Comparison of ENCODE assay signal across 15 cellular contexts in the genomic region with DNA sequence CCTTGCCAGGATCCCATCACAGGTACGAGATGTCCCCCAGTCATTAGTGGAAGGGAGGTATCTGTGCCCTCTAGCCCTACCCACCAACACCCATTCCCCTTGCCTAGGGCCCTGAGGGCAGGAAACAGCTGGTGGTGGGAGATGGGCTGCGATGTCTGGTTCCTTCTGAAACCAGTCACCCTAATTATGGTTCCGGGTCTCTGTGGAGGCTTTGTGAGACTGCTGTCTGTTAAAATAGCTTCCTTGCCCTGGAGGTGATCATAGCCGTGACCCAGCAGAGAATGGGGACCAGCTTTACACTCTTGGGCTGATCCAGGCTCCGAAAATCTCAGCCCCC. TPM values are rescaled to one million over a fixed set of nuclear protein-coding genes. Genes with fewer than 3 reads are reported as not detected.
DNase-seq lines count a peak whose midpoint lies in the region; ATAC-seq and TF ChIP-seq lines count a peak whose summit lies in the region.
"Had no signal": no experiment of that assay in that cellular context is flagged by ENCODE, and none has a peak within 500 bp of the region (broad histone marks: within the 10 kb centered on the region; RNA-seq: fewer than 3 reads in every experiment).

No MANE protein-coding gene starts in this region.

- no peak for TF ChIP-seq EP300 in esophagus muscularis mucosa (IDR thresholded peaks at IDR 0.05)

- no peak for DNase-seq in DND-41
- DNase-seq in MV-4-11 (lab: John Stamatoyannopoulos, UW): peak; percentile 68
- no peak for DNase-seq in esophagus muscularis mucosa (ENCODE audit: extremely low spot score)
- DNase-seq in NCI-H128 (lab: John Stamatoyannopoulos, UW; ENCODE audit: unreplicated experiment): no peak
- DNase-seq in activated CD4-positive, CD25-positive, alpha-beta regulatory T cell treated with anti-CD3 and anti-CD28 coated beads, Interleukin-2, amount 50 U/mL, for 72 hours: no peak
- DNase-seq in NCI-H2171 (lab: John Stamatoyannopoulos, UW): no peak
- DNase-seq: activated CD8-positive, alpha-beta memory T cell treated with anti-CD3 and anti-CD28 coated beads for 24 hours; activated naive CD4-positive, alpha-beta T cell treated with anti-CD3 and anti-CD28 coated beads for 36 hours; effector CD8-positive, alpha-beta T cell; posterior cingulate gyrus; stimulated activated CD4-positive, alpha-beta T cell treated with anti-CD3 and anti-CD28 coated beads, Interleukin-15, amount 100 ng/mL, for 24 hours; testis had no signal

- H3K36me3 ChIP-seq in DND-41 (ENCODE audit: insufficient read depth, low read length) (peaks cover 43% of the 10 kb centered on the region), esophagus muscularis mucosa (peaks cover 0 to 41% (median 23%) of the 10 kb centered on the region in 4 donors)

- H3K9me3 ChIP-seq in DND-41 (ENCODE audit: insufficient read depth, low read length, severe bottlenecking): no peaks in the 10 kb centered on the region
- H3K9me3 ChIP-seq in esophagus muscularis mucosa: no peaks in the 10 kb centered on the region
- H3K9me3 ChIP-seq: testis had no signal

- no peak overlapping the region for H3K9ac ChIP-seq in DND-41 (ENCODE audit: low read depth, low read length)

- no peak for ATAC-seq in DND-41 (ENCODE audit: insufficient read depth, low read depth)
- no peak for ATAC-seq in GM18519 (IDR thresholded peaks at IDR 0.05; ENCODE audit: low FRiP score, unreplicated experiment)

- no peaks in the 10 kb centered on the region for H4K20me1 ChIP-seq in DND-41 (ENCODE audit: insufficient read depth, low read length)

- H3K4me2 ChIP-seq in DND-41 (ENCODE audit: insufficient read depth, low read length): no peak overlapping the region

- no peak overlapping the region for H3K4me3 ChIP-seq in DND-41 (ENCODE audit: low read depth in 1 of 2, low read length in 2 of 2)
- H3K4me3 ChIP-seq in esophagus muscularis mucosa: no peak overlapping the region
- no peak overlapping the region for H3K4me3 ChIP-seq in skin epidermis
- H3K4me3 ChIP-seq: testis had no signal

- H3K4me1 ChIP-seq in DND-41 (ENCODE audit: insufficient read depth, low read length) (peaks cover 12% of the 10 kb centered on the region), esophagus muscularis mucosa (peaks cover 14 to 25% (median 21%) of the 10 kb centered on the region in 4 donors)

- H3K27ac ChIP-seq in DND-41 (ENCODE audit: low read length) (0 out of 2 replicates have a peak overlapping the region, but pooled peaks have one; percentile 6), esophagus muscularis mucosa (replicated peaks in 1 of 4) (peak overlapping the region; percentile 1 to 78 (median 40)), skin epidermis (peak overlapping the region in 20 of 21 experiments; percentile 11 to 88 (median 63))

- intact Hi-C loops in esophagus muscularis mucosa (cut with DNase I): no loop called here

- no peak overlapping the region for H2AFZ ChIP-seq in DND-41 (ENCODE audit: low read depth, low read length)

- TF ChIP-seq POLR2A in esophagus muscularis mucosa (IDR thresholded peaks at IDR 0.05; ENCODE audit: low read depth): no peak

- peaks cover 43% of the 10 kb centered on the region for H3K79me2 ChIP-seq in DND-41 (ENCODE audit: insufficient read depth, low read length)

- WGBS in esophagus muscularis mucosa: 90% methylated on average over 5 of the region's 5 CpGs

- no peak for TF ChIP-seq CTCF in DND-41 (IDR thresholded peaks at IDR 0.05; ENCODE audit: borderline replicate concordance, extremely low read depth, low read length, poor library complexity, severe bottlenecking)
- no peak for TF ChIP-seq CTCF in esophagus muscularis mucosa (IDR thresholded peaks at IDR 0.05)

- H3K27me3 ChIP-seq in DND-41 (ENCODE audit: insufficient read depth, low read length, poor library complexity) (no peaks in the 10 kb centered on the region), esophagus muscularis mucosa (no peaks in the 10 kb centered on the region)
- H3K27me3 ChIP-seq: testis had no signal

RNA-seq across cellular contexts. Expression of a gene that starts 5.5 kb away (rescaled TPM):
- 10 to 100 TPM; 22.1 to 29.1 (median 26.2) TPM for total RNA-seq in esophagus muscularis mucosa

RNA-seq across cellular contexts. Expression of a gene that starts 6.9 kb away (rescaled TPM):
- total RNA-seq in esophagus muscularis mucosa: 10 to 100 TPM; 73.6 to 84.0 (median 78.4) TPM

RNA-seq across cellular contexts. Expression of a gene that starts 15.5 kb away (rescaled TPM):
- total RNA-seq in esophagus muscularis mucosa: 10 to 100 TPM in 2 of 4 donors, 1 to 10 TPM in 2; 5.5 to 11.5 (median 10.4) TPM

RNA-seq across cellular contexts. Expression of a gene that starts 17.2 kb away (rescaled TPM):
- total RNA-seq in esophagus muscularis mucosa: 1 to 10 TPM in 2 of 4 donors, under 1 TPM in 2; 0.83 to 5.2 (median 1.3) TPM
- total RNA-seq: mononuclear cell had no signal

RNA-seq across cellular contexts. Expression of a gene that starts 28.9 kb away (rescaled TPM):
- total RNA-seq in esophagus muscularis mucosa: 1,000 to 10,000 TPM; 1,843 to 3,096 (median 2,688) TPM

Comparison
In these comparisons a context has a peak if more than half of its experiments do, and no peak if none do; other contexts are left out.
1. H3K27ac ChIP-seq: peak in every context shown above with its lines; median percentile 63 in skin epidermis; 40 in esophagus muscularis mucosa; 6 in DND-41.